In genomic region chr3:183385698-183386590, GRCh38 we compare ENCODE assay signal across 8 cellular contexts. TPM values are rescaled to one million over a fixed set of nuclear protein-coding genes. Genes with fewer than 3 reads are reported as not detected.
DNase-seq lines count a peak whose midpoint lies in the region; ATAC-seq and TF ChIP-seq lines count a peak whose summit lies in the region.

No MANE protein-coding gene starts in this region.

- H3K27ac ChIP-seq in IMR-90 (ENCODE audit: insufficient read depth, low read length) (no peak overlapping the region), Peyer's patch (no peak overlapping the region), neural progenitor cell (no peak overlapping the region)

- no peak overlapping the region for H3K56ac ChIP-seq in IMR-90 (ENCODE audit: extremely low read depth, insufficient read depth, low read length)

- no peak overlapping the region for H3K9ac ChIP-seq in IMR-90 (ENCODE audit: low read depth, low read length)
- no peak overlapping the region for H3K9ac ChIP-seq in neural progenitor cell

- intact Hi-C loops in IMR-90 (cut with micrococcal nuclease) = loop anchor here (1.0 to 5.0 kb wide), 4 partner anchors 202 to 479 kb away; no protein-coding TSS in a partner anchor

- no peak overlapping the region for H2AK9ac ChIP-seq in IMR-90 (replicated peaks; ENCODE audit: low read depth, low read length, poor library complexity)

- BruUV-seq in IMR-90 (replicated peaks; lab: Mats Ljungman, UMichigan) = no TSS peak

- no peak overlapping the region for H3K23ac ChIP-seq in IMR-90 (ENCODE audit: low read depth, low read length)

- H3K14ac ChIP-seq in IMR-90 (replicated peaks; ENCODE audit: low read depth, low read length) = no peak overlapping the region

- no peak overlapping the region for H2AFZ ChIP-seq in IMR-90 (replicated peaks; ENCODE audit: low read length, poor library complexity)
- no peak overlapping the region for H2AFZ ChIP-seq in neural progenitor cell (replicated peaks)

- no peaks in the 10 kb centered on the region for H3K79me1 ChIP-seq in IMR-90 (ENCODE audit: low read depth in 1 of 2, low read length in 2 of 2)

- no peaks in the 10 kb centered on the region for H3K79me2 ChIP-seq in neural progenitor cell (ENCODE audit: low read depth)

- H4K5ac ChIP-seq in IMR-90 (ENCODE audit: low read depth, low read length) = no peak overlapping the region

- H4K91ac ChIP-seq in IMR-90 (ENCODE audit: insufficient read depth, low read depth, low read length) = no peak overlapping the region

- H3K36me3 ChIP-seq in IMR-90 (ENCODE audit: control insufficient read depth, insufficient read depth, low read length) (no peaks in the 10 kb centered on the region), Peyer's patch (no peaks in the 10 kb centered on the region), neural progenitor cell (no peaks in the 10 kb centered on the region)

- CTCF ChIA-PET in IMR-90 (lab: Yijun Ruan, JAX) = interaction anchor here (0.7 to 2.4 kb wide), 6 partner anchors 13 to 263 kb away, joined by 3 to 28 read pairs (median 4); no protein-coding TSS in a partner anchor

- no peak overlapping the region for H2BK15ac ChIP-seq in IMR-90 (ENCODE audit: low read depth, low read length)

- no peaks in the 10 kb centered on the region for H3K9me1 ChIP-seq in IMR-90 (ENCODE audit: insufficient read depth, low read length)

- H2BK5ac ChIP-seq in IMR-90 (ENCODE audit: low read depth, low read length, poor library complexity, severe bottlenecking) = no peak overlapping the region

- no peaks in the 10 kb centered on the region for H3K9me3 Mint-ChIP-seq in neural progenitor cell
- no peaks in the 10 kb centered on the region for H3K9me3 Mint-ChIP-seq in type B pancreatic cell

- H3K36me3 Mint-ChIP-seq in neural progenitor cell (no peaks in the 10 kb centered on the region), type B pancreatic cell (no peaks in the 10 kb centered on the region)

- TF ChIP-seq RAD21 in IMR-90 (IDR thresholded peaks at IDR 0.05; ENCODE audit: low read length) = peak; percentile 83

- H4K20me1 ChIP-seq in IMR-90 (ENCODE audit: insufficient read depth, low read length) (no peaks in the 10 kb centered on the region), neural progenitor cell (ENCODE audit: low read depth) (no peaks in the 10 kb centered on the region)

- no peak for TF ChIP-seq POLR2A in IMR-90 (IDR thresholded peaks at IDR 0.05; ENCODE audit: low read depth, low read length)
- no peak for TF ChIP-seq POLR2A in Peyer's patch (IDR thresholded peaks at IDR 0.05)

- DNase-seq in AG20443 (ENCODE audit: low spot score) = peak; percentile 75
- DNase-seq in GM19238 (ENCODE audit: insufficient read length, low spot score) = peak; percentile 27
- DNase-seq in IMR-90 = peak; percentile 71
- DNase-seq in Peyer's patch = peak in 2 of 3 donors; percentile 46 to 81
- DNase-seq in activated T-helper 1 cell treated with Interleukin-2 at 50 U/mL for 16 hours (ENCODE audit: low read depth) = peak; percentile 11
- DNase-seq in fibroblast of villous mesenchyme (ENCODE audit: low read depth) = peak; percentile 83
- DNase-seq in neural progenitor cell (ENCODE audit: low spot score) = peak; percentile 81
- DNase-seq in type B pancreatic cell (ENCODE audit: extremely low spot score, unreplicated experiment) = no peak

- H3K27me3 Mint-ChIP-seq in neural progenitor cell (ENCODE audit: insufficient read depth, low read depth) = peaks cover 6% of the 10 kb centered on the region
- no peaks in the 10 kb centered on the region for H3K27me3 Mint-ChIP-seq in type B pancreatic cell

- H3K4me1 Mint-ChIP-seq in neural progenitor cell (peaks cover 8% of the 10 kb centered on the region), type B pancreatic cell (ENCODE audit: unreplicated experiment) (peaks cover 8% of the 10 kb centered on the region)

- H3K27me3 ChIP-seq in IMR-90 (ENCODE audit: control insufficient read depth, insufficient read depth, low read length) (peaks cover 17% of the 10 kb centered on the region), Peyer's patch (no peaks in the 10 kb centered on the region), neural progenitor cell (no peaks in the 10 kb centered on the region)

- H3K4me3 Mint-ChIP-seq in neural progenitor cell (no peak overlapping the region), type B pancreatic cell (no peak overlapping the region)

- no peak overlapping the region for H2AK5ac ChIP-seq in IMR-90 (ENCODE audit: low read depth, low read length)

- H3K4ac ChIP-seq in IMR-90 (ENCODE audit: low read depth, low read length) = no peak overlapping the region

- POLR2A ChIA-PET in IMR-90 (lab: Charles Lee; ENCODE audit: unreplicated experiment) = no interaction called here

- peak overlapping the region; percentile 20; the same call in 1 of the 2 replicates for H3K4me2 ChIP-seq in IMR-90 (ENCODE audit: low read depth, low read length)
- H3K4me2 ChIP-seq in neural progenitor cell = no peak overlapping the region

- H3K9me3 ChIP-seq in IMR-90 (ENCODE audit: control insufficient read depth, insufficient read depth, low read length) = no peaks in the 10 kb centered on the region
- H3K9me3 ChIP-seq in Peyer's patch = no peaks in the 10 kb centered on the region
- no peaks in the 10 kb centered on the region for H3K9me3 ChIP-seq in neural progenitor cell (ENCODE audit: low read depth)

- peak; percentile 88 for ATAC-seq in IMR-90 (ENCODE audit: low read depth)

- no peak overlapping the region for H4K8ac ChIP-seq in IMR-90 (ENCODE audit: low read depth in 2 of 2, low read length in 2 of 2)

- peaks cover 17% of the 10 kb centered on the region for H3F3A ChIP-seq in neural progenitor cell (ENCODE audit: low read depth)

- H3K27ac Mint-ChIP-seq in neural progenitor cell (no peak overlapping the region), type B pancreatic cell (peak overlapping the region; percentile 77)

- dilution Hi-C loops in IMR-90 (cut with HindIII; ENCODE audit: low sequenced_read_pairs, unreplicated experiment) = no loop called here

- peak; percentile 77 for TF ChIP-seq CTCF in IMR-90 (conservative IDR thresholded peaks at IDR 0.05; ENCODE audit: low read depth, low read length)
- TF ChIP-seq CTCF in Peyer's patch (IDR thresholded peaks at IDR 0.05) = peak; percentile 36 to 94 (median 79)
- TF ChIP-seq CTCF in fibroblast of villous mesenchyme (IDR thresholded peaks at IDR 0.05; ENCODE audit: insufficient read depth, low read depth, low read length) = peak; percentile 76
- TF ChIP-seq CTCF in neural progenitor cell (IDR thresholded peaks at IDR 0.05) = peak; percentile 81
- peak; percentile 87 for TF ChIP-seq CTCF in type B pancreatic cell (conservative IDR thresholded peaks at IDR 0.05)

- H3K4me3 ChIP-seq in IMR-90 (ENCODE audit: insufficient read depth, low read depth, low read length) = no peak overlapping the region
- no peak overlapping the region for H3K4me3 ChIP-seq in Peyer's patch
- H3K4me3 ChIP-seq in fibroblast of villous mesenchyme (ENCODE audit: low read depth, low read length) = no peak overlapping the region
- H3K4me3 ChIP-seq in neural progenitor cell = no peak overlapping the region

- no peak overlapping the region for H2BK20ac ChIP-seq in IMR-90 (ENCODE audit: low read depth, low read length)

- H3K18ac ChIP-seq in IMR-90 (ENCODE audit: low read depth, low read length) = no peak overlapping the region

- no peak overlapping the region for H2BK120ac ChIP-seq in IMR-90 (ENCODE audit: low read depth, low read length)

- in situ Hi-C loops in IMR-90 (cut with MboI; ENCODE audit: low sequenced_read_pairs) = loop anchor here (5.0 to 25.0 kb wide), 3 partner anchors 259 to 674 kb away; no protein-coding TSS in a partner anchor

- H3K4me1 ChIP-seq in IMR-90 (ENCODE audit: control insufficient read depth, insufficient read depth, low read length) (no peaks in the 10 kb centered on the region), Peyer's patch (no peaks in the 10 kb centered on the region), neural progenitor cell (peaks cover under 1% of the 10 kb centered on the region)

- 0% methylated on average over 1 of the region's 11 CpGs; no CpG with 5 or more reads in 1 of the 2 experiments for WGBS in IMR-90 (ENCODE audit: extremely low coverage in 2 of 2, insufficient read length in 1 of 2), 2 experiments

TF ChIP-seq in IMR-90, 13 proteins besides CTCF, POLR2A, EP300 and RAD21:
- TF ChIP-seq SMC3 (IDR thresholded peaks at IDR 0.05; ENCODE audit: low read depth, low read length) (peak; percentile 91), CHD1 (IDR thresholded peaks at IDR 0.05; ENCODE audit: low read depth, low read length) (no peak), USF2 (IDR thresholded peaks at IDR 0.05; ENCODE audit: low read depth, low read length) (no peak), CEBPB (IDR thresholded peaks at IDR 0.05; ENCODE audit: low read depth, low read length) (no peak), MAFK (IDR thresholded peaks at IDR 0.05; ENCODE audit: low read depth, low read length) (no peak)

RNA-seq across cellular contexts. Expression of gene MCF2L2, which starts 42.5 kb away (rescaled TPM):
- under 0.01 TPM in 1 of 2 replicates, not detected in the other for total RNA-seq in IMR-90 (2012; rRNA removed)
- 0.17 TPM in 1 of 2 replicates, not detected in the other for polyA plus RNA-seq in IMR-90 (2012; rRNA removed)
- not detected in 2 replicates for polyA plus RNA-seq in IMR-90 (2012; cell fraction: cytosol; rRNA removed)
- 0.01 and 0.08 TPM in 2 replicates for polyA plus RNA-seq in IMR-90 (2012; cell fraction: nucleus; rRNA removed; ENCODE audit: low replicate concordance)
- 10 to 100 TPM in 1 of 4 donors, 1 to 10 TPM in 2, under 1 TPM in 1; 0.67 to 12.4 (median 1.1) TPM for total RNA-seq in Peyer's patch
- 0.43 and 0.64 TPM in 2 replicates for total RNA-seq in fibroblast of villous mesenchyme
- total RNA-seq in neural progenitor cell (ENCODE audit: low replicate concordance) = 10.4 and 11.1 TPM in 2 replicates
- 1.2 and 2.7 TPM in 2 replicates for total RNA-seq in type B pancreatic cell (ENCODE audit: low replicate concordance)
